Comparison of ENCODE assay signal across 25 cellular contexts in the genomic region with DNA sequence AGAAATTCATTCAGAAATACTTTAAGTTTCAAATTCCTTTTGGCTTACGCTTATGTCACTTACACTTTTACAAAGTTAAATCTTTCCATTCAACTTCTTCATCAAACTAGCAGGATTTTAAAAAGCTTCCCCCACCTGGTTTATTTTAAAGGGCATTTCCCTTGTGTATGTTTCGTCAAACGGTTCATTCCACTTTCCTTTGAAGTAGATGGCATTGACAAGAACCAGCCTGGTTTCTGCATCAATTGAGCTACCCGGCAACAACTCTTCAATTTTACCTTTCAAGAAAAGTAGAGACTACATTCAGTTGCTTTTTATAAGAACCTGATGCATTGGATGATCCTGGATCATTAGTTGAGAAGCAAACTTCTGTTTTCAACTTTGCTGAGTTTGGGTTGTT. TPM values are rescaled to one million over a fixed set of nuclear protein-coding genes. Genes with fewer than 3 reads are reported as not detected.
A peak's percentile ranks its signal among the peaks of the same experiment; 100 is the strongest.
DNase-seq lines count a peak whose midpoint lies in the region; ATAC-seq and FAIRE-seq lines count a peak whose summit lies in the region.
"Had no signal": no experiment of that assay in that cellular context is flagged by ENCODE, and none has a peak within 500 bp of the region (broad histone marks: within the 10 kb centered on the region; RNA-seq: fewer than 3 reads in every experiment).

No MANE protein-coding gene starts in this region.

- H3K36me3 ChIP-seq in naive thymus-derived CD4-positive, alpha-beta T cell (ENCODE audit: control insufficient read depth in 2 of 3, insufficient read depth in 3 of 3, low read length in 3 of 3) = peaks cover 34 to 60% (median 59%) of the 10 kb centered on the region in 3 experiments

- H3K9me3 Mint-ChIP-seq in activated CD4-positive, alpha-beta T cell treated with anti-CD3 and anti-CD28 coated beads, Interleukin-2, amount 10 ng/mL, durations not matched to agents 24 days and 14 days = no peaks in the 10 kb centered on the region
- H3K9me3 Mint-ChIP-seq in activated T-helper 17 cell treated with anti-CD3 and anti-CD28 coated beads, Interleukin-2, amount 50 U/mL, for 72 hours = no peaks in the 10 kb centered on the region
- no peaks in the 10 kb centered on the region for H3K9me3 Mint-ChIP-seq in naive thymus-derived CD4-positive, alpha-beta T cell
- H3K9me3 Mint-ChIP-seq: T-helper 1 cell treated with Interleukin-12 subunit alpha and Interleukin-12 subunit beta and Interleukin-4 antibody, amounts not matched to agents 30 μg/mL and 1 μg/mL, for 36 hours had no signal

- H3K4me3 ChIP-seq in naive thymus-derived CD4-positive, alpha-beta T cell (ENCODE audit: low read length) = no peak overlapping the region
- H3K4me3 ChIP-seq: coronary artery, right atrium auricular region, SJSA1, spleen had no signal

- H3K4me1 ChIP-seq in naive thymus-derived CD4-positive, alpha-beta T cell (ENCODE audit: control insufficient read depth in 2 of 2, insufficient read depth in 2 of 2, low read length in 2 of 2) = peaks cover 11 to 21% of the 10 kb centered on the region in 2 donors
- H3K4me1 ChIP-seq: right atrium auricular region, SJSA1 had no signal

- H3K27me3 Mint-ChIP-seq in activated CD4-positive, alpha-beta T cell treated with anti-CD3 and anti-CD28 coated beads, Interleukin-2, amount 10 ng/mL, durations not matched to agents 24 days and 14 days = no peaks in the 10 kb centered on the region
- H3K27me3 Mint-ChIP-seq in activated T-helper 17 cell treated with anti-CD3 and anti-CD28 coated beads, Interleukin-2, amount 50 U/mL, for 72 hours = no peaks in the 10 kb centered on the region
- no peaks in the 10 kb centered on the region for H3K27me3 Mint-ChIP-seq in naive thymus-derived CD4-positive, alpha-beta T cell

- FAIRE-seq in GM18507 (lab: Jason Lieb, UNC) = peak; percentile 61
- FAIRE-seq: D721Med, H54, RCC 7860 had no signal

- no peak for ATAC-seq in activated T-helper 17 cell treated with anti-CD3 and anti-CD28 coated beads, Interleukin-2, amount 50 U/mL, for 72 hours (replicated peaks)
- no peak for ATAC-seq in naive thymus-derived CD4-positive, alpha-beta T cell
- no peak for ATAC-seq in HG03439 (IDR thresholded peaks at IDR 0.05; ENCODE audit: unreplicated experiment)
- no peak for ATAC-seq in GM21360 (IDR thresholded peaks at IDR 0.05; ENCODE audit: unreplicated experiment)

- CTCF ChIA-PET in naive thymus-derived CD4-positive, alpha-beta T cell (lab: Charles Lee) = interaction anchor here (0.6 to 5.0 kb wide), 2 partner anchors 18 to 47 kb away, joined by 4 to 40 read pairs; no protein-coding TSS in a partner anchor

- H3K9me3 ChIP-seq in naive thymus-derived CD4-positive, alpha-beta T cell (ENCODE audit: control insufficient read depth in 2 of 3, low read length in 3 of 3) = no peaks in the 10 kb centered on the region
- H3K9me3 ChIP-seq: right atrium auricular region, SJSA1, spleen had no signal

- peak overlapping the region; percentile 54 for H3K27ac ChIP-seq in naive thymus-derived CD4-positive, alpha-beta T cell (ENCODE audit: low read depth, low read length)
- H3K27ac ChIP-seq: coronary artery, right atrium auricular region, SJSA1 had no signal

- POLR2A ChIA-PET in naive thymus-derived CD4-positive, alpha-beta T cell (lab: Charles Lee) = interaction anchor here (0.6 to 5.3 kb wide), 7 partner anchors 9 to 51 kb away, joined by 3 to 32 read pairs (median 11); a partner anchor contains a TSS

- no peak overlapping the region for H3K4me3 Mint-ChIP-seq in activated CD4-positive, alpha-beta T cell treated with anti-CD3 and anti-CD28 coated beads, Interleukin-2, amount 10 ng/mL, durations not matched to agents 24 days and 14 days
- H3K4me3 Mint-ChIP-seq in activated T-helper 17 cell treated with anti-CD3 and anti-CD28 coated beads, Interleukin-2, amount 50 U/mL, for 72 hours = peak overlapping the region; percentile 27
- H3K4me3 Mint-ChIP-seq in naive thymus-derived CD4-positive, alpha-beta T cell = peak overlapping the region in 2 of 10 donors; percentile 13 to 36
- H3K4me3 Mint-ChIP-seq: T-helper 1 cell treated with Interleukin-12 subunit alpha and Interleukin-12 subunit beta and Interleukin-4 antibody, amounts not matched to agents 30 μg/mL and 1 μg/mL, for 36 hours had no signal

- no peak for DNase-seq in activated CD4-positive, alpha-beta T cell treated with anti-CD3 and anti-CD28 coated beads, Interleukin-2, amount 10 ng/mL, durations not matched to agents 24 days and 14 days
- no peak for DNase-seq in activated CD4-positive, alpha-beta T cell treated with anti-CD3 and anti-CD28 coated beads, Interleukin-2, amount 50 U/mL, for 1 hour
- DNase-seq in GM18507 (ENCODE audit: extremely low spot score, insufficient read length, low read depth) (no peak), globus pallidus (ENCODE audit: low spot score) (no peak)
- peak in 1 of 9 donors; percentile 52 for DNase-seq in naive thymus-derived CD4-positive, alpha-beta T cell
- DNase-seq: 8988T; activated CD8-positive, alpha-beta memory T cell treated with anti-CD3 and anti-CD28 coated beads for 24 hours; amygdala; EL; MM.1S; NCI-H1417 treated with DMSO at 0.1 percent for 48 hours; NCI-H510A; spleen; stimulated activated CD4-positive, alpha-beta T cell treated with anti-CD3 and anti-CD28 coated beads, Interleukin-4, amount 100 ng/mL, for 1 hour; trophoblast cell had no signal

- peaks cover 39% of the 10 kb centered on the region for H3K4me1 Mint-ChIP-seq in activated CD4-positive, alpha-beta T cell treated with anti-CD3 and anti-CD28 coated beads, Interleukin-2, amount 10 ng/mL, durations not matched to agents 24 days and 14 days
- H3K4me1 Mint-ChIP-seq in activated T-helper 17 cell treated with anti-CD3 and anti-CD28 coated beads, Interleukin-2, amount 50 U/mL, for 72 hours = peaks cover 38% of the 10 kb centered on the region
- peaks cover 34 to 83% (median 69%) of the 10 kb centered on the region in 7 donors for H3K4me1 Mint-ChIP-seq in naive thymus-derived CD4-positive, alpha-beta T cell

- peaks cover 79% of the 10 kb centered on the region for H3K36me3 Mint-ChIP-seq in activated CD4-positive, alpha-beta T cell treated with anti-CD3 and anti-CD28 coated beads, Interleukin-2, amount 10 ng/mL, durations not matched to agents 24 days and 14 days (ENCODE audit: low read depth)
- H3K36me3 Mint-ChIP-seq in activated T-helper 17 cell treated with anti-CD3 and anti-CD28 coated beads, Interleukin-2, amount 50 U/mL, for 72 hours (ENCODE audit: low read depth) = peaks cover 100% of the 10 kb centered on the region
- H3K36me3 Mint-ChIP-seq in naive thymus-derived CD4-positive, alpha-beta T cell = peaks cover 42 to 77% (median 63%) of the 10 kb centered on the region in 5 donors

- intact Hi-C loops in activated CD4-positive, alpha-beta T cell treated with anti-CD3 and anti-CD28 coated beads, Interleukin-2, amount 10 ng/mL, durations not matched to agents 24 days and 14 days (cut with micrococcal nuclease) = no loop called here
- intact Hi-C loops in naive thymus-derived CD4-positive, alpha-beta T cell (cut with micrococcal nuclease) = loop anchor here in 1 of 2 donors (1.0 to 5.0 kb wide), 3 partner anchors 10 to 126 kb away; a partner anchor contains a TSS

- peak overlapping the region; percentile 82 for H3K27ac Mint-ChIP-seq in activated CD4-positive, alpha-beta T cell treated with anti-CD3 and anti-CD28 coated beads, Interleukin-2, amount 10 ng/mL, durations not matched to agents 24 days and 14 days
- peak overlapping the region; percentile 63 for H3K27ac Mint-ChIP-seq in activated T-helper 17 cell treated with anti-CD3 and anti-CD28 coated beads, Interleukin-2, amount 50 U/mL, for 72 hours
- H3K27ac Mint-ChIP-seq in naive thymus-derived CD4-positive, alpha-beta T cell = peak overlapping the region in 8 of 9 donors; percentile 39 to 91 (median 85)
- H3K27ac Mint-ChIP-seq: T-helper 1 cell treated with Interleukin-12 subunit alpha and Interleukin-12 subunit beta and Interleukin-4 antibody, amounts not matched to agents 30 μg/mL and 1 μg/mL, for 36 hours had no signal

- no peaks in the 10 kb centered on the region for H3K27me3 ChIP-seq in naive thymus-derived CD4-positive, alpha-beta T cell (ENCODE audit: control insufficient read depth in 2 of 2, insufficient read depth in 2 of 2, low read length in 2 of 2)
- H3K27me3 ChIP-seq: right atrium auricular region, SJSA1, spleen had no signal

RNA-seq across cellular contexts. Expression of a gene that starts 9.8 kb away (rescaled TPM):
- total RNA-seq in activated CD4-positive, alpha-beta T cell treated with anti-CD3 and anti-CD28 coated beads, Interleukin-2, amount 10 ng/mL, durations not matched to agents 24 days and 14 days = 81.3 and 83.8 TPM in 2 replicates
- total RNA-seq in activated T-helper 17 cell treated with anti-CD3 and anti-CD28 coated beads, Interleukin-2, amount 50 U/mL, for 72 hours = 10 to 100 TPM; 11.2 to 66.1 TPM
- 10 to 100 TPM; 25.1 to 74.4 (median 52.0) TPM for total RNA-seq in naive thymus-derived CD4-positive, alpha-beta T cell
- polyA plus RNA-seq in naive thymus-derived CD4-positive, alpha-beta T cell = 10 to 100 TPM; 33.1 to 34.1 TPM

RNA-seq across cellular contexts. Expression of a gene that starts 51.6 kb away (rescaled TPM):
- 76.1 and 79.9 TPM in 2 replicates for total RNA-seq in activated CD4-positive, alpha-beta T cell treated with anti-CD3 and anti-CD28 coated beads, Interleukin-2, amount 10 ng/mL, durations not matched to agents 24 days and 14 days
- total RNA-seq in activated T-helper 17 cell treated with anti-CD3 and anti-CD28 coated beads, Interleukin-2, amount 50 U/mL, for 72 hours = 10 to 100 TPM; 33.4 to 67.8 TPM
- 100 to 1,000 TPM in 1 of 5 experiments, 10 to 100 TPM in 4; 43.8 to 108 (median 62.5) TPM for total RNA-seq in naive thymus-derived CD4-positive, alpha-beta T cell
- 100 to 1,000 TPM; 129 to 135 TPM for polyA plus RNA-seq in naive thymus-derived CD4-positive, alpha-beta T cell
